In the genomic region with DNA sequence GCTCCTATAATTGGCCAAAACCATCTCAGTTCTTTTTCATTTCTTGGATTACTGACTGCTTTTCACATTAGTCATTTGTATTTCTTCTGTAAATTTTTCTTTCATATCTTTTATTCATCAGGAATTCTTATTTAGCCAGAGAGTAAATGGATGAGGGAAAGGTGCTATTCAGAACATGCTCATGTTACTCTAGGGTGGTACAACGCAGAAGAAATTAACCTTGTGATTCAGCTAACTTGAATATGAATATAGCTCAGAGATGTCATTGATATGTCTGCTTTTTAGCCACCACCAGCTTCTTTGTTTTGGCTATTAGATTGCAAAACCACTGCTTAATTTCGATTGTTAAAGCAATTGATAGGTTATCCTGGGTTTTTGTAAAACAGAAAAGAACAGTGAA, we compare ENCODE assay signal across 38 cellular contexts. TPM values are rescaled to one million over a fixed set of nuclear protein-coding genes. Genes with fewer than 3 reads are reported as not detected.
"Had no signal": no experiment of that assay in that cellular context is flagged by ENCODE, and none has a peak within 500 bp of the region (broad histone marks: within the 10 kb centered on the region; RNA-seq: fewer than 3 reads in every experiment).

No MANE protein-coding gene starts in this region.

- ATAC-seq: left colon; left lung; lower lobe of right lung; natural killer cell; right lobe of liver; stimulated activated naive B cell treated with anti-CD40 and anti-IgM and Interleukin-4, amounts not matched to agents 10 μg/mL and 1 μg/mL and 100 μg/mL, for 72 hours; stimulated activated naive CD8-positive, alpha-beta T cell treated with anti-CD3 and anti-CD28 coated beads, Interleukin-15, Interleukin-2, amounts not matched to agents 100 U/mL and 50 U/mL, for 24 hours had no signal

- H3K4me2 ChIP-seq: hepatocyte, neural progenitor cell, smooth muscle cell had no signal

- H3K9ac ChIP-seq: neural progenitor cell had no signal

- H3K4me3 ChIP-seq: hepatocyte, left lung, lower lobe of right lung, neural progenitor cell, ovary, right atrium auricular region, right lobe of liver, smooth muscle cell, stomach, testis, thyroid gland, transverse colon, upper lobe of left lung, vagina had no signal

- FAIRE-seq: islet of Langerhans, kidney had no signal

- H2AFZ ChIP-seq: hepatocyte, neural progenitor cell had no signal

- H3K36me3 ChIP-seq: ovary had no signal

- H3K27me3 ChIP-seq: hepatocyte, left lung, neural progenitor cell, neutrophil, ovary, right atrium auricular region, right lobe of liver, stomach, testis, thyroid gland, transverse colon, upper lobe of left lung, vagina had no signal

- H3K27ac ChIP-seq: hepatocyte, left lung, lower lobe of right lung, neural progenitor cell, neutrophil, ovary, right atrium auricular region, right lobe of liver, stomach, testis, thyroid gland, transverse colon, upper lobe of left lung, vagina had no signal

- H3K9me3 ChIP-seq: left lung, lower lobe of right lung, neutrophil, ovary, right atrium auricular region, right lobe of liver, stomach, testis, thyroid gland, transverse colon, upper lobe of left lung, vagina had no signal

- H3K4me1 ChIP-seq: left lung, lower lobe of right lung, neural progenitor cell, right lobe of liver, testis, thyroid gland, transverse colon, upper lobe of left lung, vagina had no signal

- DNase-seq: immature natural killer cell; kidney; left colon; left lung; lower lobe of right lung; mammary epithelial cell; mesenchymal stem cell; naive B cell; natural killer cell; nephron progenitor cell; occipital lobe; ovary; right lobe of liver; stimulated activated CD4-positive, alpha-beta T cell treated with anti-CD3 and anti-CD28 coated beads, Interleukin-1b, Interleukin-23, amount 100 ng/mL, for 48 hours; stimulated activated CD4-positive, alpha-beta T cell treated with anti-CD3 and anti-CD28 coated beads, Interleukin-2, amount 100 ng/mL, for 48 hours; stimulated activated CD4-positive, alpha-beta T cell treated with anti-CD3 and anti-CD28 coated beads, Interleukin-4, amount 100 ng/mL, for 4 hours; stimulated activated CD8-positive, alpha-beta memory T cell treated with anti-CD3 and anti-CD28 coated beads, Interleukin-4, amount 100 ng/mL, for 48 hours; stimulated activated naive B cell treated with anti-CD40 and anti-IgM and Interleukin-4, amounts not matched to agents 10 μg/mL and 1 μg/mL and 100 μg/mL, for 72 hours; stimulated activated naive CD8-positive, alpha-beta T cell treated with anti-CD3 and anti-CD28 coated beads, Interleukin-15, Interleukin-2, amounts not matched to agents 100 U/mL and 50 U/mL, for 24 hours; stomach; testis; thyroid gland; transverse colon; upper lobe of left lung had no signal

RNA-seq across cellular contexts. Expression of a gene that starts 35.9 kb away (rescaled TPM):
- total RNA-seq: hepatocyte, kidney, left colon, left lung, liver, lower lobe of right lung, mammary epithelial cell, mononuclear cell, natural killer cell, occipital lobe, ovary, progenitor cell of endocrine pancreas, pulmonary artery endothelial cell, renal cortical epithelial cell, right atrium auricular region, right lobe of liver, skeletal muscle tissue, smooth muscle cell, stomach, thyroid gland, transverse colon, upper lobe of left lung, urinary bladder, vagina had no signal
- polyA plus RNA-seq: hepatocyte, immature natural killer cell, liver, mammary epithelial cell, ovary, smooth muscle cell, stomach, urinary bladder had no signal
